Comparison of ENCODE assay signal across 9 cellular contexts in genomic region chr6:3749390-3749978, GRCh38. TPM values are rescaled to one million over a fixed set of nuclear protein-coding genes. Genes with fewer than 3 reads are reported as not detected.
DNase-seq lines count a peak whose midpoint lies in the region; ATAC-seq and TF ChIP-seq lines count a peak whose summit lies in the region.
"Had no signal": no experiment of that assay in that cellular context is flagged by ENCODE, and none has a peak within 500 bp of the region (broad histone marks: within the 10 kb centered on the region; RNA-seq: fewer than 3 reads in every experiment).

No MANE protein-coding gene starts in this region.

- POLR2A ChIA-PET in GM10248 (lab: Yijun Ruan, JAX), result no interaction called here

- H3K4me1 ChIP-seq in HUES6 (ENCODE audit: control insufficient read depth, insufficient read depth, low read length) (peaks cover 29% of the 10 kb centered on the region), Karpas-422 (ENCODE audit: low read length) (peaks cover 10% of the 10 kb centered on the region)

- CTCF ChIA-PET in GM10248 (lab: Yijun Ruan, JAX), result interaction anchor here (0.7 to 8.6 kb wide), 22 partner anchors 17 to 498 kb away, joined by 3 to 113 read pairs (median 7); partner anchors contain the start of gene FAM50B

- H3K9me3 Mint-ChIP-seq in stimulated activated memory B cell treated with anti-CD40 and anti-IgM and Interleukin-4, amounts not matched to agents 10 μg/mL and 1 μg/mL and 100 μg/mL, for 72 hours, result no peaks in the 10 kb centered on the region

- peaks cover 47% of the 10 kb centered on the region for H3K27me3 ChIP-seq in HUES6 (ENCODE audit: control insufficient read depth, insufficient read depth, low read length)
- no peaks in the 10 kb centered on the region for H3K27me3 ChIP-seq in Karpas-422 (ENCODE audit: low read length)

- H3K36me3 ChIP-seq in HUES6 (ENCODE audit: control insufficient read depth, insufficient read depth, low read length) (no peaks in the 10 kb centered on the region), Karpas-422 (ENCODE audit: insufficient read depth, low read length) (no peaks in the 10 kb centered on the region)

- no peak overlapping the region for H2AFZ ChIP-seq in Karpas-422 (ENCODE audit: low read length)

- ATAC-seq in stimulated activated memory B cell treated with anti-CD40 and anti-IgM and Interleukin-4, amounts not matched to agents 10 μg/mL and 1 μg/mL and 100 μg/mL, for 72 hours, result no peak
- no peak for ATAC-seq in GM21526 (IDR thresholded peaks at IDR 0.05; ENCODE audit: low FRiP score, unreplicated experiment)

- peak overlapping the region; percentile 88 for H3K4me3 Mint-ChIP-seq in stimulated activated memory B cell treated with anti-CD40 and anti-IgM and Interleukin-4, amounts not matched to agents 10 μg/mL and 1 μg/mL and 100 μg/mL, for 72 hours

- H3K27ac Mint-ChIP-seq in stimulated activated memory B cell treated with anti-CD40 and anti-IgM and Interleukin-4, amounts not matched to agents 10 μg/mL and 1 μg/mL and 100 μg/mL, for 72 hours, result peak overlapping the region; percentile 54

- H3K4me2 ChIP-seq in Karpas-422 (ENCODE audit: low read depth, low read length, poor library complexity, severe bottlenecking), result no peak overlapping the region

- H4K20me1 ChIP-seq in Karpas-422 (ENCODE audit: insufficient read depth, low read depth, low read length), result no peaks in the 10 kb centered on the region

- peak; percentile 53 for DNase-seq in kidney tubule cell (ENCODE audit: low spot score)
- no peak for DNase-seq in GM10248 (ENCODE audit: extremely low spot score)
- no peak for DNase-seq in Karpas-422
- DNase-seq in medulla oblongata (ENCODE audit: extremely low spot score), result no peak
- DNase-seq: effector memory CD4-positive, alpha-beta T cell had no signal

- H3K27ac ChIP-seq in HUES6 (ENCODE audit: low read depth, low read length), result no peak overlapping the region
- peak overlapping the region; percentile 86 for H3K27ac ChIP-seq in angular gyrus (ENCODE audit: low read depth, low read length)
- H3K27ac ChIP-seq in Karpas-422 (ENCODE audit: low read length), result no peak overlapping the region

- no peaks in the 10 kb centered on the region for H3K9me3 ChIP-seq in HUES6 (ENCODE audit: control insufficient read depth, insufficient read depth, low read depth, low read length)
- H3K9me3 ChIP-seq in Karpas-422 (ENCODE audit: low read length), result no peaks in the 10 kb centered on the region

- no peak overlapping the region for H3K9ac ChIP-seq in HUES6 (ENCODE audit: low read length)
- no peak overlapping the region for H3K9ac ChIP-seq in Karpas-422 (ENCODE audit: low read length)

- H3K4me3 ChIP-seq in HUES6 (ENCODE audit: low read depth, low read length), result peak overlapping the region; percentile 67; the same call in 1 of the 2 replicates
- H3K4me3 ChIP-seq in Karpas-422 (ENCODE audit: low read length), result no peak overlapping the region

- no peaks in the 10 kb centered on the region for H3K9me2 ChIP-seq in Karpas-422 (replicated peaks; ENCODE audit: insufficient read depth, low read length)

- peaks cover 52% of the 10 kb centered on the region for H3K4me1 Mint-ChIP-seq in stimulated activated memory B cell treated with anti-CD40 and anti-IgM and Interleukin-4, amounts not matched to agents 10 μg/mL and 1 μg/mL and 100 μg/mL, for 72 hours

- H3K79me2 ChIP-seq in Karpas-422 (ENCODE audit: low read length), result no peaks in the 10 kb centered on the region

- peaks cover 26% of the 10 kb centered on the region for H3K36me3 Mint-ChIP-seq in stimulated activated memory B cell treated with anti-CD40 and anti-IgM and Interleukin-4, amounts not matched to agents 10 μg/mL and 1 μg/mL and 100 μg/mL, for 72 hours

- TF ChIP-seq CTCF in GM10248 (IDR thresholded peaks at IDR 0.05; ENCODE audit: control extremely low read depth, extremely low read depth, low read depth, missing control alignments), result no peak

- no peaks in the 10 kb centered on the region for H3K27me3 Mint-ChIP-seq in stimulated activated memory B cell treated with anti-CD40 and anti-IgM and Interleukin-4, amounts not matched to agents 10 μg/mL and 1 μg/mL and 100 μg/mL, for 72 hours

RNA-seq across cellular contexts. Expression of gene PXDC1, which starts 2.0 kb away (rescaled TPM):
- total RNA-seq in Karpas-422 (2014; rRNA removed; shearing (Covaris generic); ENCODE audit: low replicate concordance), result not detected in 2 replicates
